ENCODE assay signal across 17 cellular contexts in genomic region chr10:121484401-121484800, GRCh38.
DNase-seq lines count a peak whose midpoint lies in the region; ATAC-seq, FAIRE-seq and TF ChIP-seq lines count a peak whose summit lies in the region.
"Had no signal": no experiment of that assay in that cellular context is flagged by ENCODE, and none has a peak within 500 bp of the region (broad histone marks: within the 10 kb centered on the region; RNA-seq: fewer than 3 reads in every experiment).

No MANE protein-coding gene starts in this region.

- no peak for TF ChIP-seq POLR2A in H54 (IDR thresholded peaks at IDR 0.05; ENCODE audit: low read depth, low read length)

- no peak overlapping the region for H3K27ac ChIP-seq in A673 (ENCODE audit: low read depth, low read length, poor library complexity, severe bottlenecking)
- H3K27ac ChIP-seq in layer of hippocampus (ENCODE audit: low read depth, low read length), result peak overlapping the region; percentile 69
- peak overlapping the region; percentile 43 for H3K27ac ChIP-seq in substantia nigra (ENCODE audit: low read depth, low read length, poor library complexity, severe bottlenecking)
- H3K27ac ChIP-seq: 22Rv1; BLaER1 treated with 17β-estradiol and CSF1 and Interleukin-3, amounts not matched to agents 10 nM and 100 nM had no signal

- peaks cover 91% of the 10 kb centered on the region for H3K36me3 Mint-ChIP-seq in WTC11
- H3K36me3 Mint-ChIP-seq: CD4-positive, CD25-positive, alpha-beta regulatory T cell had no signal

- ATAC-seq in WTC11 (no peak), HG02973 (IDR thresholded peaks at IDR 0.05; ENCODE audit: unreplicated experiment) (no peak), HG02798 (IDR thresholded peaks at IDR 0.05; ENCODE audit: poor library complexity, unreplicated experiment) (no peak), HG02759 (IDR thresholded peaks at IDR 0.05; ENCODE audit: unreplicated experiment) (no peak)

- intact Hi-C loops in A673 (cut with micrococcal nuclease; ENCODE audit: unreplicated experiment), result no loop called here

- peaks cover 7% of the 10 kb centered on the region for H3K4me1 Mint-ChIP-seq in WTC11

- H3K27me3 Mint-ChIP-seq in WTC11 (ENCODE audit: low read depth), result no peaks in the 10 kb centered on the region

- TF ChIP-seq CTCF in A673 (conservative IDR thresholded peaks at IDR 0.05; ENCODE audit: low read depth, low read length), result no peak
- TF ChIP-seq CTCF in WTC11 (IDR thresholded peaks at IDR 0.05), result no peak

- H3K36me3 ChIP-seq in A673 (ENCODE audit: insufficient read depth, low read length, poor library complexity, severe bottlenecking), result no peaks in the 10 kb centered on the region
- H3K36me3 ChIP-seq: BLaER1 treated with 17β-estradiol and CSF1 and Interleukin-3, amounts not matched to agents 10 nM and 100 nM had no signal

- no peaks in the 10 kb centered on the region for H3K9me3 Mint-ChIP-seq in WTC11
- H3K9me3 Mint-ChIP-seq: CD4-positive, CD25-positive, alpha-beta regulatory T cell had no signal

- H3K27ac Mint-ChIP-seq in WTC11, result peak overlapping the region; percentile 39; the same call in 1 of the 2 replicates
- H3K27ac Mint-ChIP-seq: CD4-positive, CD25-positive, alpha-beta regulatory T cell; HFFc6 had no signal

- CTCF ChIA-PET in A673 (lab: Charles Lee), result no interaction called here
- CTCF ChIA-PET in WTC11 (lab: Charles Lee), result interaction anchor here (0.6 kb wide), 1 partner anchor 11 kb away, joined by 3 read pairs; no protein-coding TSS in a partner anchor

- no peak overlapping the region for H3K4me3 ChIP-seq in A673 (ENCODE audit: low read depth, low read length, poor library complexity, severe bottlenecking)
- H3K4me3 ChIP-seq: BLaER1 treated with 17β-estradiol and CSF1 and Interleukin-3, amounts not matched to agents 10 nM and 100 nM had no signal

- H3K27me3 ChIP-seq in A673 (replicated peaks; ENCODE audit: insufficient read depth, low read depth, low read length, poor library complexity) (peaks cover 50% of the 10 kb centered on the region), layer of hippocampus (ENCODE audit: control insufficient read depth, insufficient read depth, low read length) (no peaks in the 10 kb centered on the region)
- H3K27me3 ChIP-seq: BLaER1 treated with 17β-estradiol and CSF1 and Interleukin-3, amounts not matched to agents 10 nM and 100 nM had no signal

- no TSS peak for BruUV-seq in A673 (replicated peaks; lab: Mats Ljungman, UMichigan)

- DNase-seq in A673 (ENCODE audit: low spot score) (peak; percentile 12), WTC11 (ENCODE audit: low spot score) (no peak), substantia nigra (lab: John Stamatoyannopoulos, UW) (no peak), H54 (ENCODE audit: insufficient read length, low spot score) (no peak)
- DNase-seq: CD4-positive, CD25-positive, alpha-beta regulatory T cell; DMS53; GF-D8; HCEC 1CT; HFFc6; IMR-90; KBM-7 had no signal

- H3K4me1 ChIP-seq in A673 (ENCODE audit: insufficient read depth, low read length, poor library complexity, severe bottlenecking), result no peaks in the 10 kb centered on the region

- H3K4me3 Mint-ChIP-seq in WTC11, result no peak overlapping the region
- H3K4me3 Mint-ChIP-seq: HFFc6 had no signal

- no peak for FAIRE-seq in H54 (lab: Jason Lieb, UNC)

- POLR2A ChIA-PET in A673 (lab: Charles Lee; ENCODE audit: low non-redundant PET), result no interaction called here
- POLR2A ChIA-PET in WTC11 (lab: Charles Lee), result no interaction called here

- H3K9me3 ChIP-seq in A673 (ENCODE audit: low read depth, low read length, poor library complexity, severe bottlenecking), result no peaks in the 10 kb centered on the region
- H3K9me3 ChIP-seq: BLaER1 treated with 17β-estradiol and CSF1 and Interleukin-3, amounts not matched to agents 10 nM and 100 nM had no signal

TF ChIP-seq in WTC11, 78 proteins besides CTCF, POLR2A, EP300 and RAD21:
- TF ChIP-seq EMX1 (CRISPR knock-in tag; IDR thresholded peaks at IDR 0.05) (no peak), PREB (CRISPR knock-in tag; IDR thresholded peaks at IDR 0.05; ENCODE audit: borderline replicate concordance) (no peak), ZNF121 (CRISPR knock-in tag; IDR thresholded peaks at IDR 0.05) (no peak), ZNF416 (CRISPR knock-in tag; IDR thresholded peaks at IDR 0.05) (no peak), HMGXB4 (CRISPR knock-in tag; IDR thresholded peaks at IDR 0.05) (no peak), CBFB (CRISPR knock-in tag; IDR thresholded peaks at IDR 0.05; ENCODE audit: low read depth) (no peak), PRRX2 (CRISPR knock-in tag; IDR thresholded peaks at IDR 0.05) (no peak), ZNF532 (CRISPR knock-in tag; IDR thresholded peaks at IDR 0.05; ENCODE audit: borderline replicate concordance) (no peak), NR3C1 (CRISPR knock-in tag; conservative IDR thresholded peaks at IDR 0.05; ENCODE audit: low read depth) (no peak), USF2 (CRISPR knock-in tag; IDR thresholded peaks at IDR 0.05) (no peak), FOXK1 (CRISPR knock-in tag; IDR thresholded peaks at IDR 0.05) (no peak), NR1H2 (CRISPR knock-in tag; IDR thresholded peaks at IDR 0.05) (no peak)
